ENCODE assay signal across 9 cellular contexts in the genomic region with DNA sequence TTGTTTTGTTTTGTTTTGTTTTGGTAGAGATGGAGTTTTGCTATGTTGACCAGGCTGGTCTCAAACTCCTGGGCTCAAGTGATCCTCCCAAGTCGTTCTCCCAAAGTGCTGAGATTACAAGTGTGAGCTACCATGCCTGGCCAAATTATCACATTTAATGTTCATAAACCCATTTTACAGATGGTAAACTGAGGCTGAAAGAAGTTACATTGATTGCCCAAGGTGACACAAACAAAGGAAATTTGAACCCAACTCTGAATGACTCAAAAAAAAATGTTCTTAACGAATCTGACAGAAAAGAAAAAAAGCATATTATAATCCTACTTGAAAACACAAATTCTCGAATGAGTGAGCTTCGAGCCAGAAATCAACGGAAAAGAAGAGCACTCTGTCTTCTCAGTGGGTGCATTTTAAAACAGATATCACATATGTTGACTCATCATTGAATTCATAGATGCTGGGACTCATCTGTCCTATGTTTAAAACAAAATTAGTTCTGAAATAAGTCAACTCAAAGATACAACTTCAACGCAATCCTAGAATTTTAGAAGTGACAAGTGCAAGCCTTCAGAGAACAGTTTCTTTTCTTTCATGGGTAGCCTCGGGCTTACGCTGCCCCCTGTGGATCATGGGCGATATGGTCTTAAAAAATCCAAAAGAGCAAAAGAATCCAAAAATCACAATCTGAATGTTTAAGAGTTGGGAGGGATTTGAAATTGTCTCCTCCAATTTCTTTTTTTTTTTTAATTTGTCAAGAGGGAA. TPM values are rescaled to one million over a fixed set of nuclear protein-coding genes. Genes with fewer than 3 reads are reported as not detected.
DNase-seq lines count a peak whose midpoint lies in the region; ATAC-seq, FAIRE-seq and TF ChIP-seq lines count a peak whose summit lies in the region.
"Had no signal": no experiment of that assay in that cellular context is flagged by ENCODE, and none has a peak within 500 bp of the region (broad histone marks: within the 10 kb centered on the region; RNA-seq: fewer than 3 reads in every experiment).

No MANE protein-coding gene starts in this region.

- no peak for TF ChIP-seq POLR2A in HepG2 (IDR thresholded peaks at IDR 0.05; ENCODE audit: insufficient read depth in 1 of 2, low read depth in 2 of 2, low read length in 2 of 2)

- H3K27ac ChIP-seq in OCI-LY3 (ENCODE audit: low read length) = no peak overlapping the region
- H3K27ac ChIP-seq in HepG2 (ENCODE audit: extremely low read length, insufficient read depth, low read length) = no peak overlapping the region

- H3K36me3 ChIP-seq in Caco-2 (ENCODE audit: control insufficient read depth, insufficient read depth, low read length) (peaks cover 2% of the 10 kb centered on the region), OCI-LY3 (replicated peaks; ENCODE audit: low read depth, low read length) (no peaks in the 10 kb centered on the region), HepG2 (replicated peaks in 1 of 2; ENCODE audit: control insufficient read depth in 1 of 2, insufficient read depth in 2 of 2, low read length in 2 of 2) (no peaks in the 10 kb centered on the region)

- BruUV-seq in Caco-2 (replicated peaks; lab: Mats Ljungman, UMichigan) (no TSS peak), HepG2 (replicated peaks; lab: Mats Ljungman, UMichigan) (no TSS peak)

- H4K20me1 ChIP-seq in OCI-LY3 (ENCODE audit: insufficient read depth, low read length) (no peaks in the 10 kb centered on the region), HepG2 (ENCODE audit: insufficient read depth, low read length) (no peaks in the 10 kb centered on the region)

- no peaks in the 10 kb centered on the region for H3K27me3 Mint-ChIP-seq in Caco-2 (ENCODE audit: insufficient read depth, unreplicated experiment)
- H3K27me3 Mint-ChIP-seq in activated naive CD4-positive, alpha-beta T cell treated with anti-CD3 and anti-CD28 coated beads, Interleukin-2, amount 10 ng/mL, durations not matched to agents 7 days and 5 days = no peaks in the 10 kb centered on the region
- no peaks in the 10 kb centered on the region for H3K27me3 Mint-ChIP-seq in stimulated activated naive CD8-positive, alpha-beta T cell treated with anti-CD3 and anti-CD28 coated beads, Interleukin-15, Interleukin-2, amounts not matched to agents 100 ng/mL and 50 ng/mL, for 24 hours

- H3K27ac Mint-ChIP-seq in Caco-2 (ENCODE audit: unreplicated experiment) = no peak overlapping the region
- H3K27ac Mint-ChIP-seq in activated naive CD4-positive, alpha-beta T cell treated with anti-CD3 and anti-CD28 coated beads, Interleukin-2, amount 10 ng/mL, durations not matched to agents 7 days and 5 days = peak overlapping the region; percentile 69
- H3K27ac Mint-ChIP-seq in stimulated activated naive CD8-positive, alpha-beta T cell treated with anti-CD3 and anti-CD28 coated beads, Interleukin-15, Interleukin-2, amounts not matched to agents 100 ng/mL and 50 ng/mL, for 24 hours = peak overlapping the region; percentile 83

- intact Hi-C loops in Caco-2 (cut with micrococcal nuclease; ENCODE audit: unreplicated experiment) = no loop called here
- intact Hi-C loops in HepG2 (cut with micrococcal nuclease; ENCODE audit: unreplicated experiment) = loop anchor here (5.0 to 10.0 kb wide), 2 partner anchors 198 to 990 kb away; no protein-coding TSS in a partner anchor

- 59% methylated on average over 9 of the region's 9 CpGs for WGBS in HepG2 (ENCODE audit: low lambda C conversion rate)

- H3K9me3 Mint-ChIP-seq in Caco-2 (ENCODE audit: unreplicated experiment) = peaks cover 20% of the 10 kb centered on the region
- peaks cover 24% of the 10 kb centered on the region for H3K9me3 Mint-ChIP-seq in activated naive CD4-positive, alpha-beta T cell treated with anti-CD3 and anti-CD28 coated beads, Interleukin-2, amount 10 ng/mL, durations not matched to agents 7 days and 5 days
- peaks cover 5% of the 10 kb centered on the region for H3K9me3 Mint-ChIP-seq in stimulated activated naive CD8-positive, alpha-beta T cell treated with anti-CD3 and anti-CD28 coated beads, Interleukin-15, Interleukin-2, amounts not matched to agents 100 ng/mL and 50 ng/mL, for 24 hours

- POLR2A ChIA-PET in Caco-2 (lab: Charles Lee) (no interaction called here), HepG2 (lab: Yijun Ruan, JAX) (no interaction called here)

- in situ Hi-C loops in HepG2 (cut with HindIII; ENCODE audit: extremely low pct_ligation_motif_present, low pct_unique_long_range_greater_than_20kb) = no loop called here

- no peak overlapping the region for H3K4me3 Mint-ChIP-seq in Caco-2 (ENCODE audit: unreplicated experiment)
- H3K4me3 Mint-ChIP-seq in activated naive CD4-positive, alpha-beta T cell treated with anti-CD3 and anti-CD28 coated beads, Interleukin-2, amount 10 ng/mL, durations not matched to agents 7 days and 5 days = no peak overlapping the region
- H3K4me3 Mint-ChIP-seq in stimulated activated naive CD8-positive, alpha-beta T cell treated with anti-CD3 and anti-CD28 coated beads, Interleukin-15, Interleukin-2, amounts not matched to agents 100 ng/mL and 50 ng/mL, for 24 hours = peak overlapping the region; percentile 20

- no peaks in the 10 kb centered on the region for H3K4me1 Mint-ChIP-seq in Caco-2 (ENCODE audit: low read depth, unreplicated experiment)
- peaks cover 76% of the 10 kb centered on the region for H3K4me1 Mint-ChIP-seq in activated naive CD4-positive, alpha-beta T cell treated with anti-CD3 and anti-CD28 coated beads, Interleukin-2, amount 10 ng/mL, durations not matched to agents 7 days and 5 days
- H3K4me1 Mint-ChIP-seq in stimulated activated naive CD8-positive, alpha-beta T cell treated with anti-CD3 and anti-CD28 coated beads, Interleukin-15, Interleukin-2, amounts not matched to agents 100 ng/mL and 50 ng/mL, for 24 hours (ENCODE audit: low read depth) = peaks cover 60% of the 10 kb centered on the region

- H2AFZ ChIP-seq in OCI-LY3 (ENCODE audit: low read depth, low read length) (no peak overlapping the region), HepG2 (ENCODE audit: low read length) (no peak overlapping the region)

- H3K4me3 ChIP-seq in Caco-2 (ENCODE audit: low read depth, low read length) (no peak overlapping the region), OCI-LY3 (ENCODE audit: low read length) (peak overlapping the region; percentile 32; the same call in 1 of the 2 replicates), HepG2 (replicated peaks in 1 of 3; ENCODE audit: insufficient read depth in 1 of 3, low read depth in 2 of 3, low read length in 3 of 3) (no peak overlapping the region)

- no peaks in the 10 kb centered on the region for H3K4me1 ChIP-seq in Caco-2
- H3K4me1 ChIP-seq in OCI-LY3 (ENCODE audit: low read length) = peaks cover 17% of the 10 kb centered on the region
- H3K4me1 ChIP-seq in HepG2 (ENCODE audit: insufficient read depth, low read length) = peaks cover 12% of the 10 kb centered on the region; the same call in 1 of the 2 replicates

- no peak overlapping the region for H3K9ac ChIP-seq in OCI-LY3 (ENCODE audit: low read length)
- H3K9ac ChIP-seq in HepG2 (ENCODE audit: insufficient read depth, low read depth, low read length) = no peak overlapping the region

- peak in 1 of 2 experiments; percentile 24 for DNase-seq in Caco-2
- DNase-seq in activated naive CD4-positive, alpha-beta T cell treated with anti-CD3 and anti-CD28 coated beads, Interleukin-2, amount 10 ng/mL, durations not matched to agents 7 days and 5 days = peak; percentile 78
- DNase-seq in HepG2 (ENCODE audit: low spot score) = peak; percentile 9

- no peaks in the 10 kb centered on the region for H3K27me3 ChIP-seq in Caco-2 (replicated peaks; ENCODE audit: control insufficient read depth, insufficient read depth, low read length)
- H3K27me3 ChIP-seq in OCI-LY3 (ENCODE audit: low read depth, low read length) = peaks cover 7% of the 10 kb centered on the region; the same call in 1 of the 2 replicates
- H3K27me3 ChIP-seq in HepG2 (ENCODE audit: control insufficient read depth in 1 of 2, insufficient read depth in 2 of 2, low read length in 2 of 2) = no peaks in the 10 kb centered on the region; a peak in 1 of 5 replicates

- TF ChIP-seq EP300 in HepG2 (IDR thresholded peaks at IDR 0.05; ENCODE audit: low read depth in 2 of 2, low read length in 2 of 2) = no peak
- no peak for TF ChIP-seq EP300 in HepG2 (CRISPR knock-in tag; IDR thresholded peaks at IDR 0.05; ENCODE audit: borderline replicate concordance)

- H3K79me2 ChIP-seq in OCI-LY3 (ENCODE audit: low read length) = no peaks in the 10 kb centered on the region
- H3K79me2 ChIP-seq in HepG2 (ENCODE audit: insufficient read depth, low read length) = no peaks in the 10 kb centered on the region

- H3K4me2 ChIP-seq in OCI-LY3 (ENCODE audit: low read length) = peak overlapping the region; percentile 58
- H3K4me2 ChIP-seq in HepG2 (ENCODE audit: low read depth, low read length) = no peak overlapping the region

- FAIRE-seq in HepG2 (lab: Jason Lieb, UNC) = no peak

- H3K9me3 ChIP-seq in Caco-2 = no peaks in the 10 kb centered on the region
- no peaks in the 10 kb centered on the region for H3K9me3 ChIP-seq in OCI-LY3 (ENCODE audit: insufficient read depth, low read length)
- no peaks in the 10 kb centered on the region for H3K9me3 ChIP-seq in HepG2 (ENCODE audit: low read length)

- peak; percentile 29 to 45 for TF ChIP-seq CTCF in Caco-2 (IDR thresholded peaks at IDR 0.05; ENCODE audit: insufficient read depth in 1 of 2, low read depth in 1 of 2, low read length in 1 of 2, severe bottlenecking in 1 of 2, unreplicated experiment in 1 of 2)
- TF ChIP-seq CTCF in OCI-LY3 (IDR thresholded peaks at IDR 0.05; ENCODE audit: low read depth, low read length) = peak; percentile 70
- peak; percentile 52 for TF ChIP-seq CTCF in HepG2 (CRISPR knock-in tag; IDR thresholded peaks at IDR 0.05)

- no peak for TF ChIP-seq RAD21 in HepG2 (CRISPR knock-in tag; IDR thresholded peaks at IDR 0.05)

- ATAC-seq in GM19351 (IDR thresholded peaks at IDR 0.05; ENCODE audit: unreplicated experiment) (peak; percentile 52), HepG2 (0 out of 3 replicates have a peak, but pooled peaks have one; percentile 30), HG03439 (IDR thresholded peaks at IDR 0.05; ENCODE audit: unreplicated experiment) (no peak), HG02763 (IDR thresholded peaks at IDR 0.05; ENCODE audit: unreplicated experiment) (no peak)

- H3K36me3 Mint-ChIP-seq in Caco-2 (ENCODE audit: insufficient read depth, unreplicated experiment) = no peaks in the 10 kb centered on the region
- peaks cover 25% of the 10 kb centered on the region for H3K36me3 Mint-ChIP-seq in activated naive CD4-positive, alpha-beta T cell treated with anti-CD3 and anti-CD28 coated beads, Interleukin-2, amount 10 ng/mL, durations not matched to agents 7 days and 5 days
- peaks cover 5% of the 10 kb centered on the region for H3K36me3 Mint-ChIP-seq in stimulated activated naive CD8-positive, alpha-beta T cell treated with anti-CD3 and anti-CD28 coated beads, Interleukin-15, Interleukin-2, amounts not matched to agents 100 ng/mL and 50 ng/mL, for 24 hours (ENCODE audit: low read depth)

- CTCF ChIA-PET in Caco-2 (lab: Charles Lee) = no interaction called here
- CTCF ChIA-PET in activated naive CD4-positive, alpha-beta T cell treated with anti-CD3 and anti-CD28 coated beads, Interleukin-2, amount 10 ng/mL, durations not matched to agents 7 days and 5 days (lab: Charles Lee) = interaction anchor here (0.6 to 5.8 kb wide), 15 partner anchors 8 to 210 kb away, joined by 3 to 36 read pairs (median 5); no protein-coding TSS in a partner anchor
- CTCF ChIA-PET in HepG2 (lab: Yijun Ruan, JAX; ENCODE audit: low intra/inter-chr PET ratio, low total read pairs) = interaction anchor here (1.5 to 1.7 kb wide), 2 partner anchors 991 to 1318 kb away, joined by 3 to 5 read pairs; no protein-coding TSS in a partner anchor

RNA-seq across cellular contexts. Expression of gene TIMD4, which starts 28.4 kb away (rescaled TPM):
- 1.7 and 2.0 TPM in 2 replicates for total RNA-seq in Caco-2 (2022)
- total RNA-seq in HepG2 (2016; rRNA removed; fragmentation: Illumina TruSeq; extraction: Trizol) = not detected in 2 replicates
- not detected in 2 replicates for total RNA-seq in HepG2 (2016; cell fraction: cytosol; rRNA removed; fragmentation: Illumina TruSeq; extraction: Trizol; ENCODE audit: low read depth)
- not detected in 2 replicates for total RNA-seq in HepG2 (2016; cell fraction: insoluble cytoplasmic fraction; rRNA removed; fragmentation: Illumina TruSeq; extraction: Trizol)
- not detected in 2 replicates for total RNA-seq in HepG2 (2016; cell fraction: membrane; rRNA removed; fragmentation: Illumina TruSeq; extraction: Trizol)
- total RNA-seq in HepG2 (2016; cell fraction: nucleus; rRNA removed; fragmentation: Illumina TruSeq; extraction: Trizol) = not detected in 2 replicates
- polyA plus RNA-seq in HepG2 (2011; rRNA removed) = 0.50 and 0.71 TPM in 2 replicates
- 0.27 and 0.33 TPM in 2 replicates for polyA plus RNA-seq in HepG2 (2011; cell fraction: cytosol; rRNA removed)
- polyA plus RNA-seq in HepG2 (2011; cell fraction: nucleus; rRNA removed) = 0.92 and 1.4 TPM in 2 replicates
- 0.38 and 0.45 TPM in 2 replicates for polyA plus RNA-seq in HepG2 (2012)
- not detected in 2 replicates for polyA plus RNA-seq in HepG2 (2016; cell fraction: cytosol; fragmentation: Illumina TruSeq; extraction: Trizol; ENCODE audit: low read depth)
- not detected in 2 replicates for polyA plus RNA-seq in HepG2 (2016; cell fraction: insoluble cytoplasmic fraction; fragmentation: Illumina TruSeq; extraction: Trizol; ENCODE audit: low read depth)
- polyA plus RNA-seq in HepG2 (2016; cell fraction: membrane; fragmentation: Illumina TruSeq; extraction: Trizol; ENCODE audit: low read depth) = not detected in 2 replicates
- not detected in 2 replicates for polyA plus RNA-seq in HepG2 (2016; cell fraction: nucleus; fragmentation: Illumina TruSeq; extraction: Trizol; ENCODE audit: insufficient read depth, low read depth)
- polyA minus RNA-seq in HepG2 (2011; rRNA and poly(A)+ RNA removed; ENCODE audit: low replicate concordance) = 0.66 TPM in 1 of 2 replicates, not detected in the other
- polyA minus RNA-seq in HepG2 (2011; cell fraction: cytosol; rRNA and poly(A)+ RNA removed) = not detected in 2 replicates
- 1.4 and 2.7 TPM in 2 replicates for polyA minus RNA-seq in HepG2 (2011; cell fraction: nucleus; rRNA and poly(A)+ RNA removed)
- total RNA-seq: lung microvascular endothelial cell had no signal

Comparison
In these comparisons a context has a peak if more than half of its experiments do, and no peak if none do; other contexts are left out.
1. ATAC-seq: peak in GM19351 (single experiment) and HepG2 (single experiment); none in HG03439 (single experiment) and HG02763 (single experiment).
2. Peak in every context shown above with its lines, with median percentiles within 50 percentile points of each other: CTCF ChIP-seq.